Comparison of ENCODE assay signal across 4 cellular contexts in the genomic region with DNA sequence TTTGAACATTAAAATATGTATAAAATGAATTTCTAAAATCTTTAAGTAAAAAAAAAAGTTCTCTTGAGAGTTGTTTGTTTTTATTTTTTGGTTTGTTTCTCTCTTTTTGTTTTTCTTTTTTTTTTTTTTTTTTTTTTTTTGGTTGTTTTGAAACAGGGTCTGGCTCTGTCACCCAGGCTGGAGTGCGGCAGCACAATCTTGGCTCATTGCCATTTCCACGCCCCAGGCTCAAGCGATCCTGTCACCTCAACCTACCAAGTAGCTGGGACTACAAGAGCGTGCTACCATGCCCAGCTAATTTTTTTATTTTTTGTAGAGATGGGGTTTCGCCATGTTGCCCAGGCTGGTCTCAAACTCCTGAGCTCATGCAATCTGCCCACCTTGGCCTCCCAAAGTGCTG. TPM values are rescaled to one million over a fixed set of nuclear protein-coding genes. Genes with fewer than 3 reads are reported as not detected.
"Had no signal": no experiment of that assay in that cellular context is flagged by ENCODE, and none has a peak within 500 bp of the region (broad histone marks: within the 10 kb centered on the region; RNA-seq: fewer than 3 reads in every experiment).

No MANE protein-coding gene starts in this region.

RNA-seq across cellular contexts. Expression of a gene that starts 59.4 kb away (rescaled TPM):
- total RNA-seq: chondrocyte; dermis microvascular lymphatic vessel endothelial cell; osteocyte; T-helper 1 cell treated with Interleukin-12 subunit alpha and Interleukin-12 subunit beta and Interleukin-4 antibody, amounts not matched to agents 30 ng/mL and 1 ng/mL, for 36 hours had no signal
